8 cellular contexts compared by ENCODE assay signal in the genomic region with DNA sequence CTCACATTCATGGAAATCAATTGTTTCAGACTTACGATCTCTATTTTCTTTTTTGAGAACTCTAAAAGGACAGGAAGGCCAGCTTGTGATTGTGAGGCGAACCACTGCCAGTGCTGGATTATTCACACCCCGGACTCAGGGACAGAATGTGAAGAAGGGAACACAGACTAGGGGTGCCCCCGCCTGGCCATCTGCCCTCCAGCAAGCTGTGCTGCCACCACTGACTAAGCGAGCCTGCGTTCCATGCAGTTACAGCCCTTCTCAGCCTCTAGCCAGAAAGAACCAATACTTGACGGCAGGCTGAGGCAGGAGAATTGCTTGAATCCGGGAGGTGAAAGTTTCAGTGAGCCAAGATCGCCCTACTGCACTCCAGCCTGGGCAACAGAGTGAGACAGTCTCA. TPM values are rescaled to one million over a fixed set of nuclear protein-coding genes. Genes with fewer than 3 reads are reported as not detected.
DNase-seq lines count a peak whose midpoint lies in the region; ATAC-seq, FAIRE-seq and TF ChIP-seq lines count a peak whose summit lies in the region.

No MANE protein-coding gene starts in this region.

- peaks cover 9% of the 10 kb centered on the region for H3K36me3 ChIP-seq in bronchial epithelial cell (ENCODE audit: control insufficient read depth, insufficient read depth, low read length)
- no peaks in the 10 kb centered on the region for H3K36me3 ChIP-seq in neural progenitor cell

- no peak overlapping the region for H3K9ac ChIP-seq in neural progenitor cell

- peaks cover 20% of the 10 kb centered on the region for H3K4me1 Mint-ChIP-seq in activated CD4-positive, alpha-beta T cell treated with anti-CD3 and anti-CD28 coated beads for 36 hours
- peaks cover 19% of the 10 kb centered on the region for H3K4me1 Mint-ChIP-seq in neural progenitor cell

- H3K27me3 ChIP-seq in bronchial epithelial cell (ENCODE audit: control insufficient read depth, insufficient read depth, low read length), result no peaks in the 10 kb centered on the region
- no peaks in the 10 kb centered on the region for H3K27me3 ChIP-seq in neural progenitor cell

- no peak overlapping the region for H3K27ac Mint-ChIP-seq in activated CD4-positive, alpha-beta T cell treated with anti-CD3 and anti-CD28 coated beads for 36 hours
- no peak overlapping the region for H3K27ac Mint-ChIP-seq in neural progenitor cell

- no peak for FAIRE-seq in bronchial epithelial cell (lab: Jason Lieb, UNC)

- peaks cover 24% of the 10 kb centered on the region for H4K20me1 ChIP-seq in neural progenitor cell (ENCODE audit: low read depth)

- CTCF ChIA-PET in activated CD4-positive, alpha-beta T cell treated with anti-CD3 and anti-CD28 coated beads for 36 hours (lab: Charles Lee), result no interaction called here

- H3K9me3 Mint-ChIP-seq in activated CD4-positive, alpha-beta T cell treated with anti-CD3 and anti-CD28 coated beads for 36 hours (ENCODE audit: low read depth), result no peaks in the 10 kb centered on the region
- H3K9me3 Mint-ChIP-seq in neural progenitor cell, result no peaks in the 10 kb centered on the region

- H3K4me1 ChIP-seq in neural progenitor cell, result peaks cover 15% of the 10 kb centered on the region

- H3K27me3 Mint-ChIP-seq in activated CD4-positive, alpha-beta T cell treated with anti-CD3 and anti-CD28 coated beads for 36 hours, result no peaks in the 10 kb centered on the region
- peaks cover 5% of the 10 kb centered on the region for H3K27me3 Mint-ChIP-seq in neural progenitor cell (ENCODE audit: insufficient read depth, low read depth)

- ATAC-seq in activated CD4-positive, alpha-beta T cell treated with anti-CD3 and anti-CD28 coated beads for 36 hours, result no peak
- ATAC-seq in HG03565 (IDR thresholded peaks at IDR 0.05; ENCODE audit: unreplicated experiment) (no peak), HG03135 (IDR thresholded peaks at IDR 0.05; ENCODE audit: unreplicated experiment) (no peak), HG02973 (IDR thresholded peaks at IDR 0.05; ENCODE audit: unreplicated experiment) (no peak)

- peak; percentile 55 for DNase-seq in activated CD4-positive, alpha-beta T cell treated with anti-CD3 and anti-CD28 coated beads for 36 hours
- DNase-seq in activated CD4-positive, alpha-beta T cell treated with anti-CD3 and anti-CD28 coated beads for 4 hours, result no peak
- peak; percentile 54 for DNase-seq in MV-4-11 (lab: John Stamatoyannopoulos, UW)
- peak; percentile 60 for DNase-seq in bronchial epithelial cell (ENCODE audit: low read depth)
- DNase-seq in neural progenitor cell (ENCODE audit: low spot score), result peak; percentile 72

- H3K4me3 Mint-ChIP-seq in activated CD4-positive, alpha-beta T cell treated with anti-CD3 and anti-CD28 coated beads for 36 hours, result no peak overlapping the region
- H3K4me3 Mint-ChIP-seq in neural progenitor cell, result peak overlapping the region; percentile 66

- H3K9me3 ChIP-seq in neural progenitor cell (ENCODE audit: low read depth), result no peaks in the 10 kb centered on the region

- no peak overlapping the region for H2AFZ ChIP-seq in neural progenitor cell (replicated peaks)

- POLR2A ChIA-PET in activated CD4-positive, alpha-beta T cell treated with anti-CD3 and anti-CD28 coated beads for 36 hours (lab: Charles Lee), result no interaction called here

- H3K27ac ChIP-seq in neural progenitor cell, result no peak overlapping the region

- TF ChIP-seq CTCF in bronchial epithelial cell (IDR thresholded peaks at IDR 0.05; ENCODE audit: insufficient read depth, low read length, severe bottlenecking) (peak; percentile 52), neural progenitor cell (IDR thresholded peaks at IDR 0.05) (peak; percentile 49)

- H3K79me2 ChIP-seq in neural progenitor cell (ENCODE audit: low read depth), result peaks cover 25% of the 10 kb centered on the region

- peaks cover 2% of the 10 kb centered on the region for H3K36me3 Mint-ChIP-seq in activated CD4-positive, alpha-beta T cell treated with anti-CD3 and anti-CD28 coated beads for 36 hours (ENCODE audit: low read depth)
- no peaks in the 10 kb centered on the region for H3K36me3 Mint-ChIP-seq in neural progenitor cell

- intact Hi-C loops in activated CD4-positive, alpha-beta T cell treated with anti-CD3 and anti-CD28 coated beads for 36 hours (cut with DNase I, micrococcal nuclease), result no loop called here

- H3K4me3 ChIP-seq in bronchial epithelial cell (ENCODE audit: low read depth, low read length) (no peak overlapping the region), neural progenitor cell (no peak overlapping the region)

- no peak overlapping the region for H3K4me2 ChIP-seq in neural progenitor cell

- H3F3A ChIP-seq in neural progenitor cell (ENCODE audit: low read depth), result peaks cover 13% of the 10 kb centered on the region

RNA-seq across cellular contexts. Expression of a gene that starts 2.8 kb away (rescaled TPM):
- 10 to 100 TPM; 20.9 to 25.0 TPM for total RNA-seq in activated CD4-positive, alpha-beta T cell treated with anti-CD3 and anti-CD28 coated beads for 36 hours
- total RNA-seq in bronchial epithelial cell, result 60.0 and 91.8 TPM in 2 replicates
- total RNA-seq in neural progenitor cell (ENCODE audit: low replicate concordance), result 38.3 and 72.1 TPM in 2 replicates

RNA-seq across cellular contexts. Expression of a gene that starts 3.2 kb away (rescaled TPM):
- total RNA-seq in activated CD4-positive, alpha-beta T cell treated with anti-CD3 and anti-CD28 coated beads for 36 hours, result 10 to 100 TPM; 11.6 to 11.9 TPM
- total RNA-seq in bronchial epithelial cell (61.6 and 61.9 TPM in 2 replicates), neural progenitor cell (ENCODE audit: low replicate concordance) (18.5 and 21.6 TPM in 2 replicates)

RNA-seq across cellular contexts. Expression of a gene that starts 30.3 kb away (rescaled TPM):
- not detected for total RNA-seq in activated CD4-positive, alpha-beta T cell treated with anti-CD3 and anti-CD28 coated beads for 36 hours
- total RNA-seq in bronchial epithelial cell, result under 0.01 TPM in 1 of 2 replicates, not detected in the other
- total RNA-seq in neural progenitor cell (ENCODE audit: low replicate concordance), result not detected in 2 replicates

RNA-seq across cellular contexts. Expression of a gene that starts 41.1 kb away (rescaled TPM):
- total RNA-seq in activated CD4-positive, alpha-beta T cell treated with anti-CD3 and anti-CD28 coated beads for 36 hours, result 10 to 100 TPM; 34.4 to 42.4 TPM
- total RNA-seq in bronchial epithelial cell (60.2 and 82.9 TPM in 2 replicates), neural progenitor cell (ENCODE audit: low replicate concordance) (22.8 and 77.7 TPM in 2 replicates)

RNA-seq across cellular contexts. Expression of a gene that starts 41.5 kb away (rescaled TPM):
- total RNA-seq in activated CD4-positive, alpha-beta T cell treated with anti-CD3 and anti-CD28 coated beads for 36 hours, result 10 to 100 TPM; 12.5 to 13.6 TPM
- total RNA-seq in bronchial epithelial cell (35.5 and 48.2 TPM in 2 replicates), neural progenitor cell (ENCODE audit: low replicate concordance) (18.7 and 53.4 TPM in 2 replicates)

Comparison
In these comparisons a context has a peak if more than half of its experiments do, and no peak if none do; other contexts are left out.
1. DNase-seq: peak in activated CD4-positive, alpha-beta T cell treated with anti-CD3 and anti-CD28 coated beads for 36 hours (single experiment), MV-4-11 (single experiment), bronchial epithelial cell (single experiment) and neural progenitor cell (single experiment); none in activated CD4-positive, alpha-beta T cell treated with anti-CD3 and anti-CD28 coated beads for 4 hours (0 of 2).